In the genomic region with DNA sequence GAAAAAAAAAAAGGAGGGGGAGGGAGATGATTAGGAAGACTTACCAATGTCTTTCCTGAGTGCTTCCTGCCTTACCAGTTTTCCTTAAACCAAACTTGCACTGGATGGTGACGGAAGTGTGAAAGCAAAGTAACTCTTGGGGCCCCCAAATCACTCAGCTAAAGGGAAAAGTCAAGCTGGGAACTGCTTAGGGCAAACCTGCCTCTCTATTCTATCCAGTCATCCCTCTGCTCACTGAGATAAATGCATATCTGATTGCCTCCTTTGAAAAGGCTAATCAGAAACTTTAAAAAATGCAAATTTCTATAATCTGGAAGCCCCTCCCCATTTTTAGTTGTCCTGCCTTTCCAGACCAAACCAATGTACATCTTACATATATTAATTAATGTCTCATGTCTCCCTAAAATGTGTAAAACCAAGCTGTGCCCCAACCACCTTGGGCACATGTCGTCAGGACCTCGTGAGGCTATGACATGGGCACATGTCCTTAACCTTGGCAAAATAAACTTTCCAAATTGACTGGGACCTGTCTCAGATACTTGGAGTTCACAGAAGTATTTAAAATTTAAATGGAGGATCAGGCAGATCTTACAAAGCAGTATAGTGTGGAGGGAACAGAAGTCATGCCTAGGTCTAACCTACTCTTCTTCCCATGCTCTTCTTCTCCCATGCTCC, we compare ENCODE assay signal across 22 cellular contexts.
"Had no signal": no experiment of that assay in that cellular context is flagged by ENCODE, and none has a peak within 500 bp of the region (broad histone marks: within the 10 kb centered on the region; RNA-seq: fewer than 3 reads in every experiment).

No MANE protein-coding gene starts in this region.

- DNase-seq: activated B cell treated with CpG ODN at 0.5 μM for 24 hours; activated CD4-positive, alpha-beta T cell treated with anti-CD3 and anti-CD28 coated beads for 48 hours; activated CD4-positive, alpha-beta T cell treated with anti-CD3 and anti-CD28 coated beads, Interleukin-2, amount 50 U/mL, for 1 hour; activated CD4-positive, alpha-beta T cell treated with anti-CD3 and anti-CD28 coated beads, Interleukin-2, amount 50 U/mL, for 48 hours; activated CD8-positive, alpha-beta memory T cell treated with anti-CD3 and anti-CD28 coated beads for 24 hours; activated CD8-positive, alpha-beta T cell treated with anti-CD3 and anti-CD28 coated beads for 36 hours; activated effector memory CD4-positive, alpha-beta T cell treated with Interleukin-2 at 50 U/mL for 16 hours; activated gamma-delta T cell treated with Interleukin-2 at 50 U/mL for 16 hours; activated naive CD4-positive, alpha-beta T cell treated with anti-CD3 and anti-CD28 coated beads, Interleukin-2, amount 50 U/mL, for 16 hours; activated naive CD4-positive, alpha-beta T cell treated with Interleukin-2 at 50 U/mL for 16 hours; activated T-cell treated with anti-CD3 and anti-CD28 coated beads, Interleukin-2, amount 50 U/mL, for 4 hours; anterior cingulate cortex; caudate nucleus; dorsolateral prefrontal cortex; effector memory CD4-positive, alpha-beta T cell; esophagus squamous epithelium; head of caudate nucleus; T-helper 1 cell; T-helper 17 cell; T1000; WERI-Rb-1 had no signal

- H3K4me3 ChIP-seq: dorsolateral prefrontal cortex, esophagus squamous epithelium had no signal

- H3K36me3 ChIP-seq: brain microvascular endothelial cell, esophagus squamous epithelium, WERI-Rb-1 had no signal

- H3K9me3 ChIP-seq: esophagus squamous epithelium had no signal

- H3K27me3 ChIP-seq: brain microvascular endothelial cell had no signal

- H3K27ac ChIP-seq: brain microvascular endothelial cell, dorsolateral prefrontal cortex, esophagus squamous epithelium, WERI-Rb-1 had no signal
